ENCODE assay signal across 2 cellular contexts in the genomic region with DNA sequence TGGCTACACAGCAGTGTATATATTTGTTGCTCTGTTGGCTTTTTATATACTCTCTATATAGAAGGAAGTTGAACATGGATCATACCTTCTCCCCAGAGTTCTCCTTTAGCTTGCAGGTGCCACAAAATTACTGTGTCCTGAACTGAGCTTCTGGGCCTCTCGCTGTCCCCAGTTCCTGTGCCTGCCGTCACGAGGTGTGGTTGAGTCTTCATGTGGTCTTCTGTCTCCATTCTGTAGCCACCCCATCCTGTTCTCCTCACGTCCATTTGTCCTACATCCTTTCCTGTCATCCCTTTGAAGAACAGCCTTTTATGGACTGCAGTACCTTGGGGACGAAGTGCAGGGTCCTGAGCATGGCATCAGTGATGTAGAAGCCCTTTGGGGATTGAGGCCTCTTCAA.
TF ChIP-seq lines count a peak whose summit lies in the region.

No MANE protein-coding gene starts in this region.

TF ChIP-seq in GM23338, 12 proteins besides CTCF, POLR2A, EP300 and RAD21:
- TF ChIP-seq, protein P1, sequence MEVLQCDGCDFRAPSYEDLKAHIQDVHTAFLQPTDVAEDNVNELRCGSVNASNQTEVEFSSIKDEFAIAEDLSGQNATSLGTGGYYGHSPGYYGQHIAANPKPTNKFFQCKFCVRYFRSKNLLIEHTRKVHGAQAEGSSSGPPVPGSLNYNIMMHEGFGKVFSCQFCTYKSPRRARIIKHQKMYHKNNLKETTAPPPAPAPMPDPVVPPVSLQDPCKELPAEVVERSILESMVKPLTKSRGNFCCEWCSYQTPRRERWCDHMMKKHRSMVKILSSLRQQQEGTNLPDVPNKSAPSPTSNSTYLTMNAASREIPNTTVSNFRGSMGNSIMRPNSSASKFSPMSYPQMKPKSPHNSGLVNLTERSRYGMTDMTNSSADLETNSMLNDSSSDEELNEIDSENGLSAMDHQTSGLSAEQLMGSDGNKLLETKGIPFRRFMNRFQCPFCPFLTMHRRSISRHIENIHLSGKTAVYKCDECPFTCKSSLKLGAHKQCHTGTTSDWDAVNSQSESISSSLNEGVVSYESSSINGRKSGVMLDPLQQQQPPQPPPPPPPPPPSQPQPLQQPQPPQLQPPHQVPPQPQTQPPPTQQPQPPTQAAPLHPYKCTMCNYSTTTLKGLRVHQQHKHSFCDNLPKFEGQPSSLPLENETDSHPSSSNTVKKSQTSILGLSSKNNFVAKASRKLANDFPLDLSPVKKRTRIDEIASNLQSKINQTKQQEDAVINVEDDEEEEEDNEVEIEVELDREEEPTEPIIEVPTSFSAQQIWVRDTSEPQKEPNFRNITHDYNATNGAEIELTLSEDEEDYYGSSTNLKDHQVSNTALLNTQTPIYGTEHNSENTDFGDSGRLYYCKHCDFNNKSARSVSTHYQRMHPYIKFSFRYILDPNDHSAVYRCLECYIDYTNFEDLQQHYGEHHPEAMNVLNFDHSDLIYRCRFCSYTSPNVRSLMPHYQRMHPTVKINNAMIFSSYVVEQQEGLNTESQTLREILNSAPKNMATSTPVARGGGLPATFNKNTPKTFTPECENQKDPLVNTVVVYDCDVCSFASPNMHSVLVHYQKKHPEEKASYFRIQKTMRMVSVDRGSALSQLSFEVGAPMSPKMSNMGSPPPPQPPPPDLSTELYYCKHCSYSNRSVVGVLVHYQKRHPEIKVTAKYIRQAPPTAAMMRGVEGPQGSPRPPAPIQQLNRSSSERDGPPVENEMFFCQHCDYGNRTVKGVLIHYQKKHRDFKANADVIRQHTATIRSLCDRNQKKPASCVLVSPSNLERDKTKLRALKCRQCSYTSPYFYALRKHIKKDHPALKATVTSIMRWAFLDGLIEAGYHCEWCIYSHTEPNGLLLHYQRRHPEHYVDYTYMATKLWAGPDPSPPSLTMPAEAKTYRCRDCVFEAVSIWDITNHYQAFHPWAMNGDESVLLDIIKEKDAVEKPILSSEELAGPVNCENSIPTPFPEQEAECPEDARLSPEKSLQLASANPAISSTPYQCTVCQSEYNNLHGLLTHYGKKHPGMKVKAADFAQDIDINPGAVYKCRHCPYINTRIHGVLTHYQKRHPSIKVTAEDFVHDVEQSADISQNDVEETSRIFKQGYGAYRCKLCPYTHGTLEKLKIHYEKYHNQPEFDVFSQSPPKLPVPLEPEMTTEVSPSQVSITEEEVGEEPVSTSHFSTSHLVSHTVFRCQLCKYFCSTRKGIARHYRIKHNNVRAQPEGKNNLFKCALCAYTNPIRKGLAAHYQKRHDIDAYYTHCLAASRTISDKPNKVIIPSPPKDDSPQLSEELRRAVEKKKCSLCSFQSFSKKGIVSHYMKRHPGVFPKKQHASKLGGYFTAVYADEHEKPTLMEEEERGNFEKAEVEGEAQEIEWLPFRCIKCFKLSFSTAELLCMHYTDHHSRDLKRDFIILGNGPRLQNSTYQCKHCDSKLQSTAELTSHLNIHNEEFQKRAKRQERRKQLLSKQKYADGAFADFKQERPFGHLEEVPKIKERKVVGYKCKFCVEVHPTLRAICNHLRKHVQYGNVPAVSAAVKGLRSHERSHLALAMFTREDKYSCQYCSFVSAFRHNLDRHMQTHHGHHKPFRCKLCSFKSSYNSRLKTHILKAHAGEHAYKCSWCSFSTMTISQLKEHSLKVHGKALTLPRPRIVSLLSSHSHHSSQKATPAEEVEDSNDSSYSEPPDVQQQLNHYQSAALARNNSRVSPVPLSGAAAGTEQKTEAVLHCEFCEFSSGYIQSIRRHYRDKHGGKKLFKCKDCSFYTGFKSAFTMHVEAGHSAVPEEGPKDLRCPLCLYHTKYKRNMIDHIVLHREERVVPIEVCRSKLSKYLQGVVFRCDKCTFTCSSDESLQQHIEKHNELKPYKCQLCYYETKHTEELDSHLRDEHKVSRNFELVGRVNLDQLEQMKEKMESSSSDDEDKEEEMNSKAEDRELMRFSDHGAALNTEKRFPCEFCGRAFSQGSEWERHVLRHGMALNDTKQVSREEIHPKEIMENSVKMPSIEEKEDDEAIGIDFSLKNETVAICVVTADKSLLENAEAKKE (CRISPR knock-in tag; IDR thresholded peaks at IDR 0.05): no peak

TF ChIP-seq in SK-N-SH treated with all-trans-retinoic acid at 6 μM for 48 hours, 23 proteins besides CTCF, POLR2A, EP300 and RAD21 (continued from another document):
- TF ChIP-seq, protein P2, sequence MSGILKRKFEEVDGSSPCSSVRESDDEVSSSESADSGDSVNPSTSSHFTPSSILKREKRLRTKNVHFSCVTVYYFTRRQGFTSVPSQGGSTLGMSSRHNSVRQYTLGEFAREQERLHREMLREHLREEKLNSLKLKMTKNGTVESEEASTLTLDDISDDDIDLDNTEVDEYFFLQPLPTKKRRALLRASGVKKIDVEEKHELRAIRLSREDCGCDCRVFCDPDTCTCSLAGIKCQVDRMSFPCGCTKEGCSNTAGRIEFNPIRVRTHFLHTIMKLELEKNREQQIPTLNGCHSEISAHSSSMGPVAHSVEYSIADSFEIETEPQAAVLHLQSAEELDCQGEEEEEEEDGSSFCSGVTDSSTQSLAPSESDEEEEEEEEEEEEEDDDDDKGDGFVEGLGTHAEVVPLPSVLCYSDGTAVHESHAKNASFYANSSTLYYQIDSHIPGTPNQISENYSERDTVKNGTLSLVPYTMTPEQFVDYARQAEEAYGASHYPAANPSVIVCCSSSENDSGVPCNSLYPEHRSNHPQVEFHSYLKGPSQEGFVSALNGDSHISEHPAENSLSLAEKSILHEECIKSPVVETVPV (CRISPR knock-in tag; IDR thresholded peaks at IDR 0.05): no peak
- TF ChIP-seq ARNTL (CRISPR knock-in tag; IDR thresholded peaks at IDR 0.05; ENCODE audit: borderline replicate concordance, low read depth): no peak
- TF ChIP-seq TOX (CRISPR knock-in tag; IDR thresholded peaks at IDR 0.05; ENCODE audit: borderline replicate concordance): no peak
- no peak for TF ChIP-seq CSDC2 (CRISPR knock-in tag; IDR thresholded peaks at IDR 0.05)
- TF ChIP-seq ZC3H10 (CRISPR knock-in tag; IDR thresholded peaks at IDR 0.05): no peak
- no peak for TF ChIP-seq ZNF70 (CRISPR knock-in tag; IDR thresholded peaks at IDR 0.05)
- TF ChIP-seq, protein P3, sequence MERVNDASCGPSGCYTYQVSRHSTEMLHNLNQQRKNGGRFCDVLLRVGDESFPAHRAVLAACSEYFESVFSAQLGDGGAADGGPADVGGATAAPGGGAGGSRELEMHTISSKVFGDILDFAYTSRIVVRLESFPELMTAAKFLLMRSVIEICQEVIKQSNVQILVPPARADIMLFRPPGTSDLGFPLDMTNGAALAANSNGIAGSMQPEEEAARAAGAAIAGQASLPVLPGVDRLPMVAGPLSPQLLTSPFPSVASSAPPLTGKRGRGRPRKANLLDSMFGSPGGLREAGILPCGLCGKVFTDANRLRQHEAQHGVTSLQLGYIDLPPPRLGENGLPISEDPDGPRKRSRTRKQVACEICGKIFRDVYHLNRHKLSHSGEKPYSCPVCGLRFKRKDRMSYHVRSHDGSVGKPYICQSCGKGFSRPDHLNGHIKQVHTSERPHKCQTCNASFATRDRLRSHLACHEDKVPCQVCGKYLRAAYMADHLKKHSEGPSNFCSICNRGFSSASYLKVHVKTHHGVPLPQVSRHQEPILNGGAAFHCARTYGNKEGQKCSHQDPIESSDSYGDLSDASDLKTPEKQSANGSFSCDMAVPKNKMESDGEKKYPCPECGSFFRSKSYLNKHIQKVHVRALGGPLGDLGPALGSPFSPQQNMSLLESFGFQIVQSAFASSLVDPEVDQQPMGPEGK (CRISPR knock-in tag; IDR thresholded peaks at IDR 0.05; ENCODE audit: borderline replicate concordance): no peak
TF ChIP-seq in SK-N-SH treated with all-trans-retinoic acid at 6 μM for 48 hours: peak in this region for 0.
